Comparison of ENCODE assay signal across 10 cellular contexts in the genomic region with DNA sequence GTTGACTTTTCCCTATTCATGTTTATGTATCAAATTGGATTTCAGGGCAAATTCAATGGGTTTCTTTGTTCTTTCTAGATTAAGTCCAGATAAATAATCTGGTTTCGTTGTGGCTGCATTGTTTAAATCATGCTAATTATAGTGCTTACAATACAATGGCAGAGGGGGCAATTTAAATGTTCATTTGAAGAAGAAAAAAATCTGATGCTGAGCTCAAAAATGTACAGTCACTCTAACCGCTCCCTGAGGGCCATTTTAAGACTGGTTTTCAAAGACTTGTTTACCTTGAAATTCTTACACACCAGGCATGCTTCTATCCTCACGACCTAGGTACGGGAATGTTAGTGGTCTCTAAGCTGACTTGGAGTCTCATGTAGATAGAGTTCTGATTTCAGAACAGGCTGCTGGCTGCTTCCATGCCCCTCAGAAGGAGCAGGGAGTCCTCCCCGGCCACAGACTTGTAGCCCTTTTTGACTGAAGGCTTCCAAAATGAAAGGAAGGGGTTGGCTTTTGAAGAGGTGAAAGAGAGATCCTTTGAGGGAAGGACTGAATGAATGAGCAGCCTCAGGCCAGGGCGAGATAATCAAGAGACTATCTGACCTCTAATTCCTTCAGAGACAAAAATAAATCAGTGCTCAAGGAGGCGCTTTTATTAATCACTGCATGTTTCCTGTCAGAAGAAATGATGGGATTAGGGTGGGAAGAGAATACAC.
DNase-seq lines count a peak whose midpoint lies in the region; ATAC-seq and TF ChIP-seq lines count a peak whose summit lies in the region.
"Had no signal": no experiment of that assay in that cellular context is flagged by ENCODE, and none has a peak within 500 bp of the region (broad histone marks: within the 10 kb centered on the region; RNA-seq: fewer than 3 reads in every experiment).

No MANE protein-coding gene starts in this region.

- peak overlapping the region; percentile 4 for H3K27ac Mint-ChIP-seq in activated naive CD8-positive, alpha-beta T cell treated with anti-CD3 and anti-CD28 coated beads for 36 hours

- peak overlapping the region; percentile 74 for H3K27ac ChIP-seq in left ventricle myocardium inferior (replicated peaks)
- no peak overlapping the region for H3K27ac ChIP-seq in right cardiac atrium (ENCODE audit: low read length)
- H3K27ac ChIP-seq in mesenchymal stem cell (ENCODE audit: low read length, poor library complexity, severe bottlenecking) = no peak overlapping the region
- H3K27ac ChIP-seq: ascending aorta had no signal

- H3K36me3 ChIP-seq in left ventricle myocardium inferior (no peaks in the 10 kb centered on the region), mesenchymal stem cell (ENCODE audit: control insufficient read depth in 1 of 2, insufficient read depth in 2 of 2, low read depth in 1 of 2, low read length in 2 of 2) (no peaks in the 10 kb centered on the region)
- H3K36me3 ChIP-seq: ascending aorta had no signal

- no peaks in the 10 kb centered on the region for H3K9me3 Mint-ChIP-seq in activated naive CD8-positive, alpha-beta T cell treated with anti-CD3 and anti-CD28 coated beads for 36 hours

- H3K9ac ChIP-seq in mesenchymal stem cell (ENCODE audit: low read length) = peak overlapping the region; percentile 64

- H3K27me3 ChIP-seq in left ventricle myocardium inferior (ENCODE audit: low read depth) (no peaks in the 10 kb centered on the region), right cardiac atrium (ENCODE audit: control insufficient read depth, insufficient read depth) (no peaks in the 10 kb centered on the region), mesenchymal stem cell (ENCODE audit: control insufficient read depth in 1 of 2, insufficient read depth in 1 of 2, low read length in 2 of 2) (no peaks in the 10 kb centered on the region)
- H3K27me3 ChIP-seq: ascending aorta had no signal

- H3K79me1 ChIP-seq in mesenchymal stem cell (replicated peaks; ENCODE audit: low read length, poor library complexity, severe bottlenecking) = no peaks in the 10 kb centered on the region

- H2AFZ ChIP-seq in mesenchymal stem cell (ENCODE audit: low read depth, low read length) = peak overlapping the region; percentile 20

- peaks cover 32% of the 10 kb centered on the region for H3K4me1 ChIP-seq in left ventricle myocardium inferior
- no peaks in the 10 kb centered on the region for H3K4me1 ChIP-seq in right cardiac atrium (ENCODE audit: control insufficient read depth, insufficient read depth, low read length)
- peaks cover 2% of the 10 kb centered on the region for H3K4me1 ChIP-seq in mesenchymal stem cell (ENCODE audit: control insufficient read depth, insufficient read depth, low read depth, low read length)

- H3K4me3 Mint-ChIP-seq in activated naive CD8-positive, alpha-beta T cell treated with anti-CD3 and anti-CD28 coated beads for 36 hours = no peak overlapping the region

- H3K14ac ChIP-seq in mesenchymal stem cell (ENCODE audit: low read length in 2 of 2) = no peak overlapping the region

- no peak for ATAC-seq in right cardiac atrium
- ATAC-seq in GM19397 (IDR thresholded peaks at IDR 0.05; ENCODE audit: unreplicated experiment) = no peak

- intact Hi-C loops in left ventricle myocardium inferior (cut with micrococcal nuclease) (no loop called here), right cardiac atrium (cut with DNase I) (no loop called here)

- peak overlapping the region in 1 of 2 experiments; percentile 47 for H2BK12ac ChIP-seq in mesenchymal stem cell (ENCODE audit: low read length in 2 of 2)

- H4K8ac ChIP-seq in mesenchymal stem cell (ENCODE audit: low read length) = peak overlapping the region; percentile 8

- 61% methylated on average over 7 of the region's 7 CpGs for WGBS in right cardiac atrium
- WGBS in mesenchymal stem cell = 54% methylated on average over 7 of the region's 7 CpGs

- H4K91ac ChIP-seq in mesenchymal stem cell (ENCODE audit: low read length) = no peak overlapping the region

- H3K23ac ChIP-seq in mesenchymal stem cell (ENCODE audit: low read length in 2 of 2) = no peak overlapping the region

- DNase-seq in left ventricle myocardium inferior (no peak), right cardiac atrium (no peak), mesenchymal stem cell (no peak), HT-29 (ENCODE audit: low spot score) (no peak), hepatic stellate cell (ENCODE audit: low spot score) (no peak), GM13977 (ENCODE audit: low spot score) (no peak)
- DNase-seq in activated naive CD8-positive, alpha-beta T cell treated with anti-CD3 and anti-CD28 coated beads for 36 hours = no peak
- DNase-seq: stimulated activated CD4-positive, alpha-beta T cell treated with anti-CD3 and anti-CD28 coated beads, Interleukin-12 subunit alpha, Interleukin-12 subunit beta, amount 100 ng/mL, for 4 hours had no signal

- H2BK15ac ChIP-seq in mesenchymal stem cell (ENCODE audit: low read depth, poor library complexity, severe bottlenecking) = no peak overlapping the region

- H3K9me3 ChIP-seq in left ventricle myocardium inferior (replicated peaks) (no peaks in the 10 kb centered on the region), right cardiac atrium (ENCODE audit: control insufficient read depth, low read length) (no peaks in the 10 kb centered on the region), mesenchymal stem cell (ENCODE audit: control insufficient read depth, low read length) (no peaks in the 10 kb centered on the region)
- H3K9me3 ChIP-seq: ascending aorta had no signal

- TF ChIP-seq CTCF in left ventricle myocardium inferior (IDR thresholded peaks at IDR 0.05; ENCODE audit: borderline replicate concordance) (no peak), GM13977 (IDR thresholded peaks at IDR 0.05; ENCODE audit: extremely low read depth, insufficient read depth, missing control alignments) (no peak)

- H3K4me1 Mint-ChIP-seq in activated naive CD8-positive, alpha-beta T cell treated with anti-CD3 and anti-CD28 coated beads for 36 hours = peaks cover 24% of the 10 kb centered on the region

- peak overlapping the region; percentile 2 to 69 for H3K18ac ChIP-seq in mesenchymal stem cell (ENCODE audit: low read depth in 1 of 2, low read length in 2 of 2)

- H2AK5ac ChIP-seq in mesenchymal stem cell (ENCODE audit: low read length, severe bottlenecking) = no peak overlapping the region

- H2BK5ac ChIP-seq in mesenchymal stem cell (ENCODE audit: low read depth, low read length, poor library complexity, severe bottlenecking) = no peak overlapping the region

- H2BK120ac ChIP-seq in mesenchymal stem cell (ENCODE audit: low read depth, low read length) = no peak overlapping the region

- no peaks in the 10 kb centered on the region for H3K36me3 Mint-ChIP-seq in activated naive CD8-positive, alpha-beta T cell treated with anti-CD3 and anti-CD28 coated beads for 36 hours

- H3K27me3 Mint-ChIP-seq in activated naive CD8-positive, alpha-beta T cell treated with anti-CD3 and anti-CD28 coated beads for 36 hours = no peaks in the 10 kb centered on the region

- H3K4me2 ChIP-seq in mesenchymal stem cell (ENCODE audit: low read length, poor library complexity, severe bottlenecking) = no peak overlapping the region

- H3K4me3 ChIP-seq in left ventricle myocardium inferior (no peak overlapping the region), right cardiac atrium (ENCODE audit: low read length) (no peak overlapping the region), mesenchymal stem cell (ENCODE audit: insufficient read depth in 1 of 2, low read depth in 1 of 2, low read length in 2 of 2) (no peak overlapping the region)
- H3K4me3 ChIP-seq: ascending aorta had no signal

- no peak overlapping the region for H3K4ac ChIP-seq in mesenchymal stem cell (ENCODE audit: low read depth in 1 of 2, low read length in 2 of 2)

- in situ Hi-C loops in GM13977 (cut with MboI; ENCODE audit: low pct_unique_long_range_greater_than_20kb, low sequenced_read_pairs, unreplicated experiment) = no loop called here
